Comparison of ENCODE assay signal across 7 cellular contexts in genomic region chr10:75589895-75590654, GRCh38.
"Had no signal": no experiment of that assay in that cellular context is flagged by ENCODE, and none has a peak within 500 bp of the region (broad histone marks: within the 10 kb centered on the region; RNA-seq: fewer than 3 reads in every experiment).

No MANE protein-coding gene starts in this region.

- ATAC-seq: GM12878 had no signal

- DNase-seq: GDM1, GF-D8 had no signal

- FAIRE-seq: G401.6, GM12878, GM12891, GM12892, GM19239 had no signal

- H3K4me3 ChIP-seq: GM12878 had no signal
